Comparison of ENCODE assay signal across 20 cellular contexts in genomic region chr19:32124585-32124984, GRCh38.
DNase-seq lines count a peak whose midpoint lies in the region; ATAC-seq and TF ChIP-seq lines count a peak whose summit lies in the region.
"Had no signal": no experiment of that assay in that cellular context is flagged by ENCODE, and none has a peak within 500 bp of the region (broad histone marks: within the 10 kb centered on the region; RNA-seq: fewer than 3 reads in every experiment).

No MANE protein-coding gene starts in this region.

- no peak overlapping the region for H3K4me2 ChIP-seq in GM23338
- H3K4me2 ChIP-seq in neural progenitor cell, result no peak overlapping the region
- H3K4me2 ChIP-seq: A549 had no signal

- H3K27me3 Mint-ChIP-seq in GM23338 (ENCODE audit: insufficient read depth, low read depth, poor library complexity), result peaks cover 4% of the 10 kb centered on the region
- H3K27me3 Mint-ChIP-seq in glutamatergic neuron (ENCODE audit: unreplicated experiment), result peaks cover 1% of the 10 kb centered on the region
- no peaks in the 10 kb centered on the region for H3K27me3 Mint-ChIP-seq in neural progenitor cell (ENCODE audit: insufficient read depth, low read depth)

- no peaks in the 10 kb centered on the region for H3K9me3 ChIP-seq in neural progenitor cell (ENCODE audit: low read depth)
- H3K9me3 ChIP-seq: BE2C, HAP-1 had no signal

- H3K9me3 Mint-ChIP-seq in GM23338 (peaks cover 6% of the 10 kb centered on the region; the same call in 1 of the 3 replicates), glutamatergic neuron (ENCODE audit: unreplicated experiment) (no peaks in the 10 kb centered on the region), neural progenitor cell (no peaks in the 10 kb centered on the region)

- 0 out of 2 replicates have a peak, but pooled peaks cover 4% of the 10 kb centered on the region for H3K9me2 ChIP-seq in GM23338 (ENCODE audit: insufficient read depth)

- no peaks in the 10 kb centered on the region for H3K79me2 ChIP-seq in GM23338 (replicated peaks; ENCODE audit: insufficient read depth)
- no peaks in the 10 kb centered on the region for H3K79me2 ChIP-seq in neural progenitor cell (ENCODE audit: low read depth)

- no peaks in the 10 kb centered on the region for H4K20me1 ChIP-seq in GM23338 (replicated peaks; ENCODE audit: insufficient read depth)
- no peaks in the 10 kb centered on the region for H4K20me1 ChIP-seq in neural progenitor cell (ENCODE audit: low read depth)

- H3K36me3 ChIP-seq in GM23338 (ENCODE audit: insufficient read depth) (no peaks in the 10 kb centered on the region), neural progenitor cell (no peaks in the 10 kb centered on the region)
- H3K36me3 ChIP-seq: BE2C, HAP-1 had no signal

- H3K4me1 ChIP-seq in GM23338 (ENCODE audit: insufficient read depth) (no peaks in the 10 kb centered on the region), neural progenitor cell (no peaks in the 10 kb centered on the region)
- H3K4me1 ChIP-seq: A549, BE2C, HAP-1 had no signal

- H3K27ac Mint-ChIP-seq in GM23338 (no peak overlapping the region), glutamatergic neuron (ENCODE audit: unreplicated experiment) (no peak overlapping the region), neural progenitor cell (no peak overlapping the region)
- H3K27ac Mint-ChIP-seq: CD4-positive, alpha-beta memory T cell; HFFc6 had no signal

- H3K36me3 Mint-ChIP-seq in GM23338 (ENCODE audit: low read depth) (no peaks in the 10 kb centered on the region), glutamatergic neuron (ENCODE audit: unreplicated experiment) (no peaks in the 10 kb centered on the region), neural progenitor cell (no peaks in the 10 kb centered on the region)
- H3K36me3 Mint-ChIP-seq: CD4-positive, alpha-beta memory T cell had no signal

- DNase-seq in GM23338 (ENCODE audit: low spot score), result no peak
- DNase-seq in glutamatergic neuron, result peak; percentile 38
- DNase-seq in neural progenitor cell (ENCODE audit: low spot score), result no peak
- DNase-seq in SW480 (ENCODE audit: low spot score), result no peak
- no peak for DNase-seq in foreskin fibroblast
- DNase-seq: 8988T; ACHN; AML-193; BE2C; C1 segment of cervical spinal cord; Calu3; CD4-positive, alpha-beta memory T cell; COR-L47; DMS53; DND-41; GM23248; HFFc6 had no signal

- H3K4me1 Mint-ChIP-seq in GM23338, result peaks cover 4% of the 10 kb centered on the region; the same call in 2 of the 3 replicates
- H3K4me1 Mint-ChIP-seq in glutamatergic neuron (ENCODE audit: low read depth, unreplicated experiment), result peaks cover 12% of the 10 kb centered on the region
- H3K4me1 Mint-ChIP-seq in neural progenitor cell, result no peaks in the 10 kb centered on the region
- H3K4me1 Mint-ChIP-seq: CD4-positive, alpha-beta memory T cell had no signal

- H3K27me3 ChIP-seq in GM23338 (ENCODE audit: insufficient read depth), result no peaks in the 10 kb centered on the region
- no peaks in the 10 kb centered on the region for H3K27me3 ChIP-seq in neural progenitor cell
- H3K27me3 ChIP-seq: BE2C had no signal

- TF ChIP-seq CTCF in GM23338 (conservative IDR thresholded peaks at IDR 0.05; ENCODE audit: low read depth in 2 of 2) (no peak), glutamatergic neuron (IDR thresholded peaks at IDR 0.05; ENCODE audit: partially characterized antibody, unreplicated experiment) (no peak), neural progenitor cell (IDR thresholded peaks at IDR 0.05) (no peak), foreskin fibroblast (IDR thresholded peaks at IDR 0.05; ENCODE audit: low read depth, low read length) (no peak)

- H2AFZ ChIP-seq in GM23338, result peak overlapping the region; percentile 66; the same call in 1 of the 2 replicates
- peak overlapping the region; percentile 42 for H2AFZ ChIP-seq in neural progenitor cell (replicated peaks)
- H2AFZ ChIP-seq: GM23248 had no signal

- H3K9ac ChIP-seq in neural progenitor cell, result no peak overlapping the region
- H3K9ac ChIP-seq: GM23248 had no signal

- no peak overlapping the region for H3K4me3 ChIP-seq in GM23338
- no peak overlapping the region for H3K4me3 ChIP-seq in neural progenitor cell
- H3K4me3 ChIP-seq in foreskin fibroblast (ENCODE audit: low read depth in 1 of 2, low read length in 2 of 2), result no peak overlapping the region
- H3K4me3 ChIP-seq: A549, GM23248, HAP-1 had no signal

- H3K4me3 Mint-ChIP-seq in GM23338 (no peak overlapping the region), glutamatergic neuron (ENCODE audit: unreplicated experiment) (no peak overlapping the region), neural progenitor cell (no peak overlapping the region)
- H3K4me3 Mint-ChIP-seq: CD4-positive, alpha-beta memory T cell; HFFc6 had no signal

- ATAC-seq in GM23338, result no peak
- no peak for ATAC-seq in GM21423 (IDR thresholded peaks at IDR 0.05; ENCODE audit: unreplicated experiment)

- H3K27ac ChIP-seq in GM23338 (ENCODE audit: low read depth), result no peak overlapping the region
- no peak overlapping the region for H3K27ac ChIP-seq in neural progenitor cell
- H3K27ac ChIP-seq: A549, GM23248 had no signal

- H3F3A ChIP-seq in GM23338 (replicated peaks; ENCODE audit: low read depth) (no peaks in the 10 kb centered on the region), neural progenitor cell (ENCODE audit: low read depth) (no peaks in the 10 kb centered on the region)

TF ChIP-seq in GM23338, 12 proteins besides CTCF, POLR2A, EP300 and RAD21:
- no peak for TF ChIP-seq ZNF114 (CRISPR knock-in tag; IDR thresholded peaks at IDR 0.05)
- no peak for TF ChIP-seq EZH2phosphoT487 (IDR thresholded peaks at IDR 0.05; ENCODE audit: unreplicated experiment)
- no peak for TF ChIP-seq REST (IDR thresholded peaks at IDR 0.05; ENCODE audit: unreplicated experiment)
- no peak for TF ChIP-seq JUNB (IDR thresholded peaks at IDR 0.05; ENCODE audit: unreplicated experiment)
- TF ChIP-seq ETS1 (IDR thresholded peaks at IDR 0.05), result no peak
TF ChIP-seq in GM23338: peak in this region for 0.
